In genomic region chr10:24501312-24501711, GRCh38 we compare ENCODE assay signal across 25 cellular contexts.
DNase-seq lines count a peak whose midpoint lies in the region; ATAC-seq, FAIRE-seq and TF ChIP-seq lines count a peak whose summit lies in the region.
"Had no signal": no experiment of that assay in that cellular context is flagged by ENCODE, and none has a peak within 500 bp of the region (broad histone marks: within the 10 kb centered on the region; RNA-seq: fewer than 3 reads in every experiment).

No MANE protein-coding gene starts in this region.

- H3K18ac ChIP-seq in trophoblast cell (ENCODE audit: low read length), result no peak overlapping the region

- H2AFZ ChIP-seq in trophoblast cell (ENCODE audit: insufficient read depth, low read length, poor library complexity), result no peak overlapping the region

- no peaks in the 10 kb centered on the region for H3K79me2 ChIP-seq in trophoblast cell (ENCODE audit: control insufficient read depth, insufficient read depth, low read length, poor library complexity)

- H2BK5ac ChIP-seq in trophoblast cell (ENCODE audit: low read depth, low read length, poor library complexity), result no peak overlapping the region

- H4K12ac ChIP-seq in trophoblast cell (ENCODE audit: low read depth, low read length), result no peak overlapping the region

- 94% methylated on average over 10 of the region's 10 CpGs for WGBS in right cardiac atrium
- WGBS in trophoblast cell (ENCODE audit: extremely low coverage, insufficient coverage, insufficient read length), result no CpG with 5 or more reads among the region's 10 CpGs

- no peak for TF ChIP-seq POLR2A in H54 (IDR thresholded peaks at IDR 0.05; ENCODE audit: low read depth, low read length)

- H3K79me1 ChIP-seq in trophoblast cell (ENCODE audit: low read length), result peaks cover 2% of the 10 kb centered on the region

- H3K9me3 ChIP-seq in right cardiac atrium (ENCODE audit: control insufficient read depth, low read length) (no peaks in the 10 kb centered on the region), trophoblast cell (ENCODE audit: insufficient read depth, low read depth, low read length) (no peaks in the 10 kb centered on the region)
- H3K9me3 ChIP-seq: BE2C, BLaER1 had no signal

- H4K8ac ChIP-seq in trophoblast cell (ENCODE audit: low read depth, low read length), result no peak overlapping the region

- H3K4me1 ChIP-seq in right cardiac atrium (ENCODE audit: control insufficient read depth, insufficient read depth, low read length) (no peaks in the 10 kb centered on the region), trophoblast cell (ENCODE audit: control insufficient read depth in 1 of 2, insufficient read depth in 2 of 2, low read length in 2 of 2) (peaks cover 0 to 2% of the 10 kb centered on the region in 2 experiments)
- H3K4me1 ChIP-seq: BE2C, BLaER1 had no signal

- H2BK12ac ChIP-seq in trophoblast cell (ENCODE audit: low read length), result no peak overlapping the region

- H3K9ac ChIP-seq in trophoblast cell (ENCODE audit: low read length), result no peak overlapping the region
- H3K9ac ChIP-seq: BLaER1 had no signal

- ATAC-seq in Right ventricle myocardium inferior, result no peak
- ATAC-seq in right cardiac atrium, result no peak
- ATAC-seq: GM12878 had no signal

- no peak overlapping the region for H3K4ac ChIP-seq in trophoblast cell (ENCODE audit: low read depth, low read length)

- FAIRE-seq in H54 (lab: Jason Lieb, UNC), result no peak
- FAIRE-seq: A204.1, GM12878, GM12892, GM18507 had no signal

- H3K27me3 ChIP-seq in right cardiac atrium (ENCODE audit: control insufficient read depth, insufficient read depth) (no peaks in the 10 kb centered on the region), trophoblast cell (ENCODE audit: insufficient read depth, low read length) (no peaks in the 10 kb centered on the region)
- H3K27me3 ChIP-seq: BE2C, BLaER1 had no signal

- H3K23ac ChIP-seq in trophoblast cell (ENCODE audit: low read length), result no peak overlapping the region

- H3K36me3 ChIP-seq in trophoblast cell (ENCODE audit: control insufficient read depth in 1 of 2, insufficient read depth in 2 of 2, low read length in 2 of 2), result peaks cover 44 to 55% of the 10 kb centered on the region in 2 experiments
- H3K36me3 ChIP-seq: BE2C, BLaER1 had no signal

- peak overlapping the region; percentile 88 for H2AK5ac ChIP-seq in trophoblast cell (ENCODE audit: low read length)

- H2BK120ac ChIP-seq in trophoblast cell (ENCODE audit: insufficient read depth, low read length, poor library complexity), result no peak overlapping the region

- no peak overlapping the region for H4K91ac ChIP-seq in trophoblast cell (ENCODE audit: low read depth, low read length)

- H3K4me2 ChIP-seq in trophoblast cell (ENCODE audit: low read length), result no peak overlapping the region
- H3K4me2 ChIP-seq: BLaER1 had no signal

- no peak overlapping the region for H3K4me3 ChIP-seq in right cardiac atrium (ENCODE audit: low read length)
- no peak overlapping the region for H3K4me3 ChIP-seq in coronary artery
- H3K4me3 ChIP-seq in trophoblast cell (ENCODE audit: low read depth, low read length), result no peak overlapping the region
- H3K4me3 ChIP-seq: BLaER1, GM12878 had no signal

- intact Hi-C loops in Right ventricle myocardium inferior (cut with DNase I), result loop anchor here (10.0 kb wide), 1 partner anchor 107 kb away; no protein-coding TSS in a partner anchor
- intact Hi-C loops in right cardiac atrium (cut with DNase I), result no loop called here

- H3K27ac ChIP-seq in right cardiac atrium (ENCODE audit: low read length) (no peak overlapping the region), coronary artery (no peak overlapping the region), trophoblast cell (ENCODE audit: low read depth, low read length) (no peak overlapping the region)
- H3K27ac ChIP-seq: BLaER1 had no signal

- TF ChIP-seq CTCF in coronary artery (IDR thresholded peaks at IDR 0.05), result no peak

- peak; percentile 71 for DNase-seq in Right ventricle myocardium inferior (ENCODE audit: missing footprints)
- DNase-seq in right cardiac atrium, result no peak
- peak; percentile 57 for DNase-seq in coronary artery (ENCODE audit: low spot score)
- no peak for DNase-seq in trophoblast cell
- DNase-seq in H54 (ENCODE audit: insufficient read length, low spot score), result no peak
- DNase-seq in hippocampal formation (lab: John Stamatoyannopoulos, UW), result no peak
- DNase-seq: 8988T; ACHN; BE2C; C1 segment of cervical spinal cord; CD4-positive, alpha-beta memory T cell; CD4-positive, CD25-positive, alpha-beta regulatory T cell; CD8-positive, alpha-beta memory T cell; COR-L47; DMS 273 treated with DMSO at 0.1 percent for 48 hours; DMS153; DMS79; DND-41; EL; GDM1 had no signal

- no peak overlapping the region for H3K14ac ChIP-seq in trophoblast cell (ENCODE audit: low read length)

Comparison
In these comparisons a context has a peak if more than half of its experiments do, and no peak if none do; other contexts are left out.
1. DNase-seq: peak in Right ventricle myocardium inferior (single experiment) and coronary artery (single experiment); none in right cardiac atrium (0 of 3), trophoblast cell (0 of 2), H54 (single experiment) and hippocampal formation (0 of 2).